In the genomic region with DNA sequence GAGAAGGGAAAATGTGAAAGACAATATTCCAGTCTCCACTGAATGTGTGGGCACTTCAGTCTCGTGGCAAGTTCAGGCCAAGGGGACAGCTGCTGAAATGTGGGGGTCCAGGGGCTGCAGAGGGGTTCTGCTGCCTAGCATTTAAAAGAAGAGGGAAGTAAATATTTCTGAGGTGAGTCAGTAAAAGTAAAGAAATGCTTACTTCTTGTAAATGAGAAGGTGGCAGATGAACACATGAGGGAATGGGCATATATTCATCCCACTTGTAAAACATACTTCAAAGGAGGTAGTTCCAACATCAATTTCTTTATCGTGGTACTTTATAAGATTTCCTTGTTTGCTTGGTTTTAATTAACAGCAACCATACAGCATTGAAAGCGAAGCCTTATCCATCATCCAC, we compare ENCODE assay signal across 21 cellular contexts.
DNase-seq lines count a peak whose midpoint lies in the region; FAIRE-seq and TF ChIP-seq lines count a peak whose summit lies in the region.
"Had no signal": no experiment of that assay in that cellular context is flagged by ENCODE, and none has a peak within 500 bp of the region (broad histone marks: within the 10 kb centered on the region; RNA-seq: fewer than 3 reads in every experiment).

No MANE protein-coding gene starts in this region.

- peak overlapping the region in 4 of 7 donors; percentile 16 to 69 (median 40) for H3K4me3 Mint-ChIP-seq in CD8-positive, alpha-beta memory T cell
- H3K4me3 Mint-ChIP-seq: B cell had no signal

- DNase-seq in SKM-1 treated with dmso at 0.1 percent for 144 hours (lab: John Stamatoyannopoulos, UW; ENCODE audit: unreplicated experiment) (peak; percentile 2), SKM-1 (lab: John Stamatoyannopoulos, UW; ENCODE audit: unreplicated experiment) (no peak), epithelial cell of prostate (ENCODE audit: low read depth, low spot score) (no peak), HTR-8/SVneo (ENCODE audit: insufficient read length, low spot score) (no peak), Karpas-422 (no peak), PC-9 (no peak)
- DNase-seq in CD8-positive, alpha-beta memory T cell, result no peak
- DNase-seq: DMS79, GM23248, NCI-H1048, NCI-H1436 treated with DMSO at 0.1 percent for 48 hours, NCI-H2029 treated with DMSO at 0.1 percent for 48 hours, NCI-H510A, NCI-H774 had no signal

- peaks cover 0 to 6% (median 3%) of the 10 kb centered on the region in 3 donors for H3K36me3 Mint-ChIP-seq in CD8-positive, alpha-beta memory T cell
- H3K36me3 Mint-ChIP-seq: CD4-positive, CD25-positive, alpha-beta regulatory T cell had no signal

- H3K36me3 ChIP-seq in CD8-positive, alpha-beta memory T cell (ENCODE audit: insufficient read depth, low read length), result no peaks in the 10 kb centered on the region
- peaks cover 9% of the 10 kb centered on the region for H3K36me3 ChIP-seq in OCI-LY3 (replicated peaks; ENCODE audit: low read depth, low read length)
- H3K36me3 ChIP-seq in Karpas-422 (ENCODE audit: insufficient read depth, low read length), result no peaks in the 10 kb centered on the region
- no peaks in the 10 kb centered on the region for H3K36me3 ChIP-seq in PC-9 (ENCODE audit: low read depth)

- no peak overlapping the region for H3K4me3 ChIP-seq in CD8-positive, alpha-beta memory T cell (ENCODE audit: low read length)
- H3K4me3 ChIP-seq in OCI-LY3 (ENCODE audit: low read length), result peak overlapping the region; percentile 35; the same call in 1 of the 2 replicates
- no peak overlapping the region for H3K4me3 ChIP-seq in Karpas-422 (ENCODE audit: low read length)
- H3K4me3 ChIP-seq in PC-9, result no peak overlapping the region
- H3K4me3 ChIP-seq: GM23248 had no signal

- peak overlapping the region; percentile 24 for H3K9ac ChIP-seq in OCI-LY3 (ENCODE audit: low read length)
- no peak overlapping the region for H3K9ac ChIP-seq in Karpas-422 (ENCODE audit: low read length)
- H3K9ac ChIP-seq: GM23248 had no signal

- H3K79me2 ChIP-seq in OCI-LY3 (ENCODE audit: low read length) (peaks cover 77% of the 10 kb centered on the region), Karpas-422 (ENCODE audit: low read length) (no peaks in the 10 kb centered on the region), PC-9 (ENCODE audit: low read depth) (no peaks in the 10 kb centered on the region)

- no peaks in the 10 kb centered on the region; the same call in 1 of the 2 replicates for H4K20me1 ChIP-seq in OCI-LY3 (ENCODE audit: insufficient read depth, low read length)
- H4K20me1 ChIP-seq in Karpas-422 (ENCODE audit: insufficient read depth, low read depth, low read length), result no peaks in the 10 kb centered on the region
- H4K20me1 ChIP-seq in PC-9 (ENCODE audit: insufficient read depth), result no peaks in the 10 kb centered on the region

- H3K4me2 ChIP-seq in OCI-LY3 (ENCODE audit: low read length) (peak overlapping the region; percentile 69), Karpas-422 (ENCODE audit: low read depth, low read length, poor library complexity, severe bottlenecking) (no peak overlapping the region), PC-9 (no peak overlapping the region)

- H3K9me3 ChIP-seq in CD8-positive, alpha-beta memory T cell (ENCODE audit: low read length), result no peaks in the 10 kb centered on the region
- H3K9me3 ChIP-seq in OCI-LY3 (ENCODE audit: insufficient read depth, low read length), result no peaks in the 10 kb centered on the region
- no peaks in the 10 kb centered on the region for H3K9me3 ChIP-seq in Karpas-422 (ENCODE audit: low read length)
- no peaks in the 10 kb centered on the region for H3K9me3 ChIP-seq in PC-9 (ENCODE audit: insufficient read depth, low read depth)

- H3K27ac Mint-ChIP-seq in CD8-positive, alpha-beta memory T cell, result peak overlapping the region in 6 of 8 donors; percentile 58 to 94 (median 64)
- H3K27ac Mint-ChIP-seq: B cell had no signal

- peaks cover 13% of the 10 kb centered on the region for H3K4me1 ChIP-seq in CD8-positive, alpha-beta memory T cell (ENCODE audit: insufficient read depth, low read length)
- H3K4me1 ChIP-seq in OCI-LY3 (ENCODE audit: low read length) (peaks cover 61% of the 10 kb centered on the region), Karpas-422 (ENCODE audit: low read length) (peaks cover 9% of the 10 kb centered on the region), PC-9 (replicated peaks; ENCODE audit: insufficient read depth) (0 out of 2 replicates have a peak, but pooled peaks cover 7% of the 10 kb centered on the region)

- H2AFZ ChIP-seq in OCI-LY3 (ENCODE audit: low read depth, low read length), result no peak overlapping the region
- H2AFZ ChIP-seq in Karpas-422 (ENCODE audit: low read length), result no peak overlapping the region
- H2AFZ ChIP-seq in PC-9, result no peak overlapping the region
- H2AFZ ChIP-seq: GM23248 had no signal

- no peak for FAIRE-seq in HTR-8/SVneo (lab: Jason Lieb, UNC)
- FAIRE-seq: D721Med, G401.6, HepG2 had no signal

- POLR2A ChIA-PET in CD8-positive, alpha-beta memory T cell (lab: Charles Lee), result no interaction called here
- POLR2A ChIA-PET in PC-9 (lab: Charles Lee; ENCODE audit: unreplicated experiment), result no interaction called here

- peaks cover 20 to 42% (median 28%) of the 10 kb centered on the region in 3 donors for H3K4me1 Mint-ChIP-seq in CD8-positive, alpha-beta memory T cell
- H3K4me1 Mint-ChIP-seq: B cell had no signal

- no peaks in the 10 kb centered on the region for H3F3A ChIP-seq in PC-9 (ENCODE audit: insufficient read depth, low read depth)

- H3K27me3 ChIP-seq in CD8-positive, alpha-beta memory T cell (ENCODE audit: insufficient read depth, low read length, poor library complexity, severe bottlenecking), result no peaks in the 10 kb centered on the region
- H3K27me3 ChIP-seq in OCI-LY3 (ENCODE audit: low read depth, low read length) (no peaks in the 10 kb centered on the region), Karpas-422 (ENCODE audit: low read length) (no peaks in the 10 kb centered on the region), PC-9 (ENCODE audit: insufficient read depth, low read depth) (no peaks in the 10 kb centered on the region)

- H3K9me2 ChIP-seq in Karpas-422 (replicated peaks; ENCODE audit: insufficient read depth, low read length), result no peaks in the 10 kb centered on the region
- no peaks in the 10 kb centered on the region for H3K9me2 ChIP-seq in PC-9 (ENCODE audit: insufficient read depth)

- no peak overlapping the region for H3K27ac ChIP-seq in CD8-positive, alpha-beta memory T cell (ENCODE audit: low read depth, low read length)
- peak overlapping the region; percentile 51 for H3K27ac ChIP-seq in OCI-LY3 (ENCODE audit: low read length)
- peak overlapping the region; percentile 50 for H3K27ac ChIP-seq in epithelial cell of prostate
- no peak overlapping the region for H3K27ac ChIP-seq in Karpas-422 (ENCODE audit: low read length)
- no peak overlapping the region for H3K27ac ChIP-seq in PC-9
- H3K27ac ChIP-seq: 22Rv1, GM23248 had no signal

- no TSS peak for BruUV-seq in PC-9 (replicated peaks; lab: Mats Ljungman, UMichigan)

- CTCF ChIA-PET in CD8-positive, alpha-beta memory T cell (lab: Charles Lee), result no interaction called here
- CTCF ChIA-PET in PC-9 (lab: Charles Lee), result no interaction called here

- H3K27me3 Mint-ChIP-seq in CD8-positive, alpha-beta memory T cell, result no peaks in the 10 kb centered on the region
- H3K27me3 Mint-ChIP-seq: CD4-positive, CD25-positive, alpha-beta regulatory T cell had no signal

- TF ChIP-seq CTCF in OCI-LY3 (IDR thresholded peaks at IDR 0.05; ENCODE audit: low read depth, low read length), result no peak
- no peak for TF ChIP-seq CTCF in PC-9 (conservative IDR thresholded peaks at IDR 0.05)

- H3K9me3 Mint-ChIP-seq in CD8-positive, alpha-beta memory T cell, result no peaks in the 10 kb centered on the region
- H3K9me3 Mint-ChIP-seq: CD4-positive, CD25-positive, alpha-beta regulatory T cell had no signal

- intact Hi-C loops in PC-9 (cut with micrococcal nuclease; ENCODE audit: unreplicated experiment), result no loop called here

Comparison
In these comparisons a context has a peak if more than half of its experiments do, and no peak if none do; other contexts are left out.
1. H3K27ac ChIP-seq: peak in OCI-LY3 (single experiment) and epithelial cell of prostate (single experiment); none in CD8-positive, alpha-beta memory T cell (single experiment), Karpas-422 (single experiment) and PC-9 (single experiment).